15 cellular contexts compared by ENCODE assay signal in genomic region chr19:16419671-16420394, GRCh38. TPM values are rescaled to one million over a fixed set of nuclear protein-coding genes. Genes with fewer than 3 reads are reported as not detected.
DNase-seq lines count a peak whose midpoint lies in the region; ATAC-seq, FAIRE-seq and TF ChIP-seq lines count a peak whose summit lies in the region.
"Had no signal": no experiment of that assay in that cellular context is flagged by ENCODE, and none has a peak within 500 bp of the region (broad histone marks: within the 10 kb centered on the region; RNA-seq: fewer than 3 reads in every experiment).

No MANE protein-coding gene starts in this region.

- H3K9me3 ChIP-seq in HUES64 (ENCODE audit: insufficient read depth, low read depth, low read length): no peaks in the 10 kb centered on the region
- no peaks in the 10 kb centered on the region for H3K9me3 ChIP-seq in K562 (replicated peaks; ENCODE audit: control insufficient read depth, insufficient read depth, low read depth, low read length)
- no peaks in the 10 kb centered on the region for H3K9me3 ChIP-seq in A673 (ENCODE audit: low read depth, low read length, poor library complexity, severe bottlenecking)
- H3K9me3 ChIP-seq: thoracic aorta had no signal

- ATAC-seq in K562 (peak; percentile 41), GM19328 (IDR thresholded peaks at IDR 0.05; ENCODE audit: unreplicated experiment) (no peak)

- H3K4me3 ChIP-seq in HUES64 (ENCODE audit: low read length) (no peak overlapping the region), K562 (no peak overlapping the region), mesendoderm (ENCODE audit: low read length) (no peak overlapping the region), A673 (ENCODE audit: low read depth, low read length, poor library complexity, severe bottlenecking) (no peak overlapping the region)
- H3K4me3 ChIP-seq: thoracic aorta had no signal

- TF ChIP-seq RAD21 in K562 (CRISPR knock-in tag; conservative IDR thresholded peaks at IDR 0.05 in 1 of 2, IDR thresholded peaks at IDR 0.05 in 1 of 2): no peak

- no peak overlapping the region for H3K9ac ChIP-seq in HUES64 (ENCODE audit: low read depth, low read length)
- peak overlapping the region in 1 of 2 experiments; percentile 49; a peak in 2 of 4 replicates for H3K9ac ChIP-seq in K562 (ENCODE audit: insufficient read depth in 1 of 2, low read depth in 2 of 2, low read length in 2 of 2)
- H3K9ac ChIP-seq in mesendoderm (ENCODE audit: low read length): no peak overlapping the region

- in situ Hi-C loops in K562 (cut with MboI): no loop called here

- no peak overlapping the region for H4K5ac ChIP-seq in mesendoderm (ENCODE audit: low read length)

- H3K27me3 ChIP-seq in HUES64 (ENCODE audit: insufficient read depth, low read length): no peaks in the 10 kb centered on the region
- H3K27me3 ChIP-seq in K562 (ENCODE audit: control insufficient read depth in 2 of 2, insufficient read depth in 2 of 2, low read length in 2 of 2): no peaks in the 10 kb centered on the region
- no peaks in the 10 kb centered on the region for H3K27me3 ChIP-seq in mesendoderm (ENCODE audit: insufficient read depth, low read length, poor library complexity)
- no peaks in the 10 kb centered on the region for H3K27me3 ChIP-seq in A673 (replicated peaks; ENCODE audit: insufficient read depth, low read depth, low read length, poor library complexity)

- no peak for FAIRE-seq in K562 (lab: Jason Lieb, UNC)
- FAIRE-seq: colon had no signal

- no peak for TF ChIP-seq POLR2A in K562 (conservative IDR thresholded peaks at IDR 0.05)

- H3K18ac ChIP-seq in mesendoderm (ENCODE audit: low read length): no peak overlapping the region

- H3K36me3 ChIP-seq in HUES64 (ENCODE audit: insufficient read depth, low read length) (peaks cover 75% of the 10 kb centered on the region), K562 (ENCODE audit: control insufficient read depth, insufficient read depth, low read length) (peaks cover 81% of the 10 kb centered on the region; the same call in 2 of the 3 replicates), mesendoderm (ENCODE audit: control insufficient read depth, insufficient read depth, low read length) (peaks cover 11% of the 10 kb centered on the region), A673 (ENCODE audit: insufficient read depth, low read length, poor library complexity, severe bottlenecking) (peaks cover 63% of the 10 kb centered on the region)

- TF ChIP-seq EP300 in K562 (IDR thresholded peaks at IDR 0.05; ENCODE audit: low read length): no peak

- peak; percentile 9 for DNase-seq in CD1c-positive myeloid dendritic cell (ENCODE audit: extremely low spot score)
- DNase-seq in K562 (ENCODE audit: extremely low read depth in 1 of 4, low spot score in 3 of 4): no peak
- peak; percentile 61 for DNase-seq in mesendoderm
- no peak for DNase-seq in A673 (ENCODE audit: low spot score)
- DNase-seq in medulla oblongata (ENCODE audit: extremely low spot score): no peak
- no peak for DNase-seq in stimulated activated CD4-positive, alpha-beta T cell treated with anti-CD3 and anti-CD28 coated beads, Interleukin-12 subunit alpha, Interleukin-12 subunit beta, amount 100 ng/mL, for 4 hours
- DNase-seq: activated CD4-positive, alpha-beta T cell treated with anti-CD3 and anti-CD28 coated beads for 1 hour; AML-193; DMS153; GOT3; NCI-H226 had no signal

- H4K8ac ChIP-seq in mesendoderm (ENCODE audit: low read depth, low read length): no peak overlapping the region

- no peak overlapping the region for H3K56ac ChIP-seq in mesendoderm (ENCODE audit: low read length)

- TF ChIP-seq CTCF in K562 (IDR thresholded peaks at IDR 0.05 in 2 of 3, conservative IDR thresholded peaks at IDR 0.05 in 1 of 3; ENCODE audit: insufficient read depth in 2 of 3, low read depth in 1 of 3, low read length in 3 of 3) (no peak), A673 (conservative IDR thresholded peaks at IDR 0.05; ENCODE audit: low read depth, low read length) (no peak)

- H3K27ac ChIP-seq in HUES64 (ENCODE audit: low read depth, low read length): peak overlapping the region; percentile 69
- H3K27ac ChIP-seq in K562 (ENCODE audit: extremely low read depth, low read depth, low read length): no peak overlapping the region
- no peak overlapping the region for H3K27ac ChIP-seq in mesendoderm (ENCODE audit: low read depth, low read length)
- H3K27ac ChIP-seq in A673 (ENCODE audit: low read depth, low read length, poor library complexity, severe bottlenecking): no peak overlapping the region
- H3K27ac ChIP-seq: thoracic aorta had no signal

- H3K4ac ChIP-seq in mesendoderm (ENCODE audit: low read depth, low read length): no peak overlapping the region

- H4K20me1 ChIP-seq in K562 (replicated peaks; ENCODE audit: control insufficient read depth, insufficient read depth, low read length): peaks cover 4% of the 10 kb centered on the region; the same call in 1 of the 2 replicates

- H3K9me1 ChIP-seq in K562 (ENCODE audit: control insufficient read depth, insufficient read depth, low read length): no peaks in the 10 kb centered on the region

- no peak overlapping the region for H2AFZ ChIP-seq in K562 (ENCODE audit: low read depth, low read length)

- H2BK15ac ChIP-seq in mesendoderm (replicated peaks; ENCODE audit: low read depth): no peak overlapping the region

- no peak overlapping the region for H2BK120ac ChIP-seq in mesendoderm (ENCODE audit: low read depth, low read length)

- H3K4me2 ChIP-seq in K562 (ENCODE audit: insufficient read depth, low read length): no peak overlapping the region
- no peak overlapping the region for H3K4me2 ChIP-seq in mesendoderm (ENCODE audit: low read length)

- BruUV-seq in K562 (replicated peaks; lab: Mats Ljungman, UMichigan) (no TSS peak), A673 (replicated peaks; lab: Mats Ljungman, UMichigan) (no TSS peak)

- no peak overlapping the region for H2BK5ac ChIP-seq in mesendoderm (ENCODE audit: low read length)

- H3K79me1 ChIP-seq in mesendoderm (ENCODE audit: low read length): no peaks in the 10 kb centered on the region

- H3K4me1 ChIP-seq in HUES64 (ENCODE audit: insufficient read depth, low read length) (peaks cover 15% of the 10 kb centered on the region; the same call in 1 of the 2 replicates), K562 (replicated peaks in 1 of 2; ENCODE audit: control insufficient read depth in 2 of 2, insufficient read depth in 2 of 2, low read length in 2 of 2) (peaks cover 0 to 10% of the 10 kb centered on the region in 2 experiments; a peak in 1 of 5 replicates), mesendoderm (ENCODE audit: control insufficient read depth, low read depth, low read length) (no peaks in the 10 kb centered on the region), A673 (ENCODE audit: insufficient read depth, low read length, poor library complexity, severe bottlenecking) (no peaks in the 10 kb centered on the region)

- H2AK5ac ChIP-seq in mesendoderm (ENCODE audit: low read length): no peak overlapping the region

- intact Hi-C loops in K562 (cut with micrococcal nuclease) (no loop called here), A673 (cut with micrococcal nuclease; ENCODE audit: unreplicated experiment) (no loop called here)

- POLR2A ChIA-PET in K562 (lab: Yijun Ruan, JAX): interaction anchor here (0.5 kb wide), 1 partner anchor 11 kb away, joined by 3 read pairs; no protein-coding TSS in a partner anchor
- POLR2A ChIA-PET in A673 (lab: Charles Lee; ENCODE audit: low non-redundant PET): no interaction called here

- H3K23ac ChIP-seq in mesendoderm (ENCODE audit: low read length): no peak overlapping the region

- 54% methylated on average over 16 of the region's 16 CpGs for WGBS in HUES64
- WGBS in K562 (ENCODE audit: insufficient coverage, low coverage, missing lambda C conversion rate): 86% methylated on average over 16 of the region's 16 CpGs
- WGBS in mesendoderm (ENCODE audit: extremely low coverage, insufficient coverage, low lambda C conversion rate): no CpG with 5 or more reads among the region's 16 CpGs

- H3K79me2 ChIP-seq in K562 (ENCODE audit: control insufficient read depth, insufficient read depth, low read length): no peaks in the 10 kb centered on the region
- H3K79me2 ChIP-seq in mesendoderm (ENCODE audit: control insufficient read depth, insufficient read depth, low read length): no peaks in the 10 kb centered on the region

- CTCF ChIA-PET in K562 (lab: Yijun Ruan, JAX; ENCODE audit: low intra/inter-chr PET ratio) (no interaction called here), A673 (lab: Charles Lee) (interaction anchor here (0.6 kb wide), 1 partner anchor 1001 kb away, joined by 3 read pairs; the partner anchor contains the start of gene AKAP8L)

TF ChIP-seq in K562, 482 proteins besides CTCF, POLR2A, EP300 and RAD21 (continues in another document):
- TF ChIP-seq ATF3 (IDR thresholded peaks at IDR 0.05) (peak; percentile 31; the same call in 1 of the 2 replicates), ATF3 (CRISPR knock-in tag; conservative IDR thresholded peaks at IDR 0.05) (no peak)

RNA-seq across cellular contexts. Expression of gene EPS15L1, which starts 51.9 kb away (rescaled TPM):
- 24.4 TPM for polyA plus RNA-seq in HUES64 (2013, experiment 1 of 2)
- 27.1 TPM for polyA plus RNA-seq in HUES64 (2013, experiment 2 of 2)
- 81.9 and 116 TPM in 2 replicates for total RNA-seq in K562 (2011; cell fraction: chromatin; rRNA removed; ENCODE audit: low replicate concordance)
- total RNA-seq in K562 (2011; cell fraction: nucleolus; rRNA removed): 54.3 and 56.0 TPM in 2 replicates
- total RNA-seq in K562 (2011; cell fraction: nucleoplasm; rRNA removed): 55.7 and 62.1 TPM in 2 replicates
- total RNA-seq in K562 (2014; rRNA removed) (11.0 and 13.5 TPM in 2 replicates), K562 (2014; rRNA removed; fragmentation: Illumina TruSeq; extraction: Trizol) (12.2 and 12.3 TPM in 2 replicates), K562 (2015; rRNA removed; fragmentation: Illumina TruSeq; extraction: Trizol) (14.7 and 15.9 TPM in 2 replicates), K562 (2021) (37.1 and 38.1 TPM in 2 replicates), A673 (2021) (74.4 and 76.8 TPM in 2 replicates)
- polyA plus RNA-seq in K562 (2011; rRNA removed) (7.4 and 16.2 TPM in 2 replicates), K562 (2014; fragmentation: Illumina TruSeq; extraction: Trizol) (25.1 and 28.4 TPM in 2 replicates), K562 (2014; fragmentation: Nextera tagmentation; extraction: Ambion mirVana) (1 to 10 TPM; 4.7 TPM), K562 (2014; rRNA removed) (15.6 and 18.7 TPM in 2 replicates)
- 9.5 and 11.2 TPM in 2 replicates for polyA plus RNA-seq in K562 (2011; cell fraction: cytosol; rRNA removed)
- polyA plus RNA-seq in K562 (2011; cell fraction: nucleus; rRNA removed): 18.8 and 20.5 TPM in 2 replicates
- 31.3 and 33.6 TPM in 2 replicates for polyA plus RNA-seq in K562 (2012)
- 15.2 and 18.3 TPM in 2 replicates for polyA minus RNA-seq in K562 (2011; rRNA and poly(A)+ RNA removed)
- polyA minus RNA-seq in K562 (2011; cell fraction: cytosol; rRNA and poly(A)+ RNA removed): 13.2 and 27.3 TPM in 2 replicates
- 17.1 and 27.9 TPM in 2 replicates for polyA minus RNA-seq in K562 (2011; cell fraction: nucleus; rRNA and poly(A)+ RNA removed)
- polyA plus RNA-seq in mesendoderm (2013, experiment 1 of 2): 13.7 TPM
- 13.6 TPM for polyA plus RNA-seq in mesendoderm (2013, experiment 2 of 2)

Comparison
In these comparisons a context has a peak if more than half of its experiments do, and no peak if none do; other contexts are left out.
1. DNase-seq: peak in CD1c-positive myeloid dendritic cell (single experiment) and mesendoderm (single experiment); none in K562 (0 of 4), A673 (single experiment), medulla oblongata (single experiment) and stimulated activated CD4-positive, alpha-beta T cell treated with anti-CD3 and anti-CD28 coated beads, Interleukin-12 subunit alpha, Interleukin-12 subunit beta, amount 100 ng/mL, for 4 hours (single experiment).